14 cellular contexts compared by ENCODE assay signal in genomic region chr5:11013793-11014192, GRCh38.
DNase-seq lines count a peak whose midpoint lies in the region; ATAC-seq and TF ChIP-seq lines count a peak whose summit lies in the region.
"Had no signal": no experiment of that assay in that cellular context is flagged by ENCODE, and none has a peak within 500 bp of the region (broad histone marks: within the 10 kb centered on the region; RNA-seq: fewer than 3 reads in every experiment).

No MANE protein-coding gene starts in this region.

- no peak overlapping the region for H2BK120ac ChIP-seq in neuronal stem cell (ENCODE audit: low read depth, low read length)

- no peak overlapping the region for H3K18ac ChIP-seq in neuronal stem cell (ENCODE audit: low read length)

- H3K14ac ChIP-seq in neuronal stem cell (ENCODE audit: low read length): peak overlapping the region; percentile 91

- H3K4me1 ChIP-seq in heart right ventricle (peaks cover 0 to 37% (median 6%) of the 10 kb centered on the region in 9 donors), neuronal stem cell (ENCODE audit: control insufficient read depth in 2 of 2, insufficient read depth in 1 of 2, low read depth in 1 of 2, low read length in 2 of 2) (no peaks in the 10 kb centered on the region)

- CTCF ChIA-PET in WTC11 (lab: Charles Lee): no interaction called here

- WGBS in heart right ventricle, 2 donors: 37 to 62% methylated on average over 4 of the region's 4 CpGs
- WGBS in neuronal stem cell (ENCODE audit: extremely low coverage in 2 of 2, insufficient read length in 2 of 2, insufficient replicate concordance in 1 of 2), 2 donors: no CpG with 5 or more reads among the region's 4 CpGs

- no peak overlapping the region for H3K23ac ChIP-seq in neuronal stem cell (ENCODE audit: low read depth, low read length, poor library complexity)

- no peaks in the 10 kb centered on the region for H3K79me1 ChIP-seq in neuronal stem cell (ENCODE audit: low read depth, low read length)

- H3K27ac ChIP-seq in heart right ventricle (peak overlapping the region in 7 of 10 donors; percentile 11 to 72 (median 47)), neuronal stem cell (replicated peaks; ENCODE audit: low read length) (no peak overlapping the region)
- H3K27ac ChIP-seq: 22Rv1 had no signal

- no peak overlapping the region for H3K4me3 ChIP-seq in heart right ventricle
- no peak overlapping the region for H3K4me3 ChIP-seq in neuronal stem cell (ENCODE audit: low read length in 2 of 2)
- H3K4me3 ChIP-seq: HAP-1 had no signal

- no peak overlapping the region for H3K9ac ChIP-seq in neuronal stem cell (ENCODE audit: low read depth, low read length, poor library complexity)

- no peak overlapping the region for H2BK15ac ChIP-seq in neuronal stem cell (ENCODE audit: low read length)

- ATAC-seq in Right ventricle myocardium inferior (peak; percentile 40), heart right ventricle (peak in 7 of 8 donors; percentile 43 to 78 (median 61)), WTC11 (no peak), HG02885 (IDR thresholded peaks at IDR 0.05; ENCODE audit: poor library complexity, unreplicated experiment) (no peak), GM18873 (IDR thresholded peaks at IDR 0.05; ENCODE audit: low FRiP score, unreplicated experiment) (no peak), HG03565 (IDR thresholded peaks at IDR 0.05; ENCODE audit: unreplicated experiment) (no peak)

- intact Hi-C loops in Right ventricle myocardium inferior (cut with DNase I) (no loop called here), cardiac septum (cut with DNase I) (no loop called here), heart right ventricle (cut with DNase I) (no loop called here)

- H4K8ac ChIP-seq in neuronal stem cell (ENCODE audit: low read depth, low read length): no peak overlapping the region

- H3K4me2 ChIP-seq in neuronal stem cell (ENCODE audit: insufficient read depth, low read length, poor library complexity, severe bottlenecking): no peak overlapping the region

- DNase-seq in Right ventricle myocardium inferior (ENCODE audit: missing footprints): no peak
- DNase-seq in cardiac septum (ENCODE audit: low spot score): no peak
- peak; percentile 23 to 50 for DNase-seq in heart right ventricle
- no peak for DNase-seq in neuronal stem cell (ENCODE audit: low spot score)
- no peak for DNase-seq in WTC11 (ENCODE audit: low spot score)
- DNase-seq: CD8-positive, alpha-beta memory T cell; DMS53; GF-D8 had no signal

- no peak overlapping the region for H2BK5ac ChIP-seq in neuronal stem cell (ENCODE audit: low read length)

- no peak overlapping the region for H3K4ac ChIP-seq in neuronal stem cell (ENCODE audit: low read length)

- H2AFZ ChIP-seq in neuronal stem cell (ENCODE audit: low read length): no peak overlapping the region

- POLR2A ChIA-PET in WTC11 (lab: Charles Lee): no interaction called here

- no peak overlapping the region for H2BK12ac ChIP-seq in neuronal stem cell (ENCODE audit: low read length)

- peaks cover 5% of the 10 kb centered on the region; the same call in 1 of the 2 replicates for H3K9me3 Mint-ChIP-seq in WTC11

- H2AK5ac ChIP-seq in neuronal stem cell (ENCODE audit: low read depth, low read length): no peak overlapping the region

- H3K27ac Mint-ChIP-seq in WTC11: no peak overlapping the region
- H3K27ac Mint-ChIP-seq: CD14-positive monocyte; CD8-positive, alpha-beta memory T cell had no signal

- no peak for TF ChIP-seq CTCF in heart right ventricle (IDR thresholded peaks at IDR 0.05)
- TF ChIP-seq CTCF in WTC11 (IDR thresholded peaks at IDR 0.05): no peak

- H3K9me3 ChIP-seq in heart right ventricle (no peaks in the 10 kb centered on the region), neuronal stem cell (replicated peaks in 1 of 2; ENCODE audit: control insufficient read depth in 2 of 2, insufficient read depth in 1 of 2, low read depth in 1 of 2, low read length in 2 of 2) (no peaks in the 10 kb centered on the region)
- H3K9me3 ChIP-seq: HAP-1 had no signal

- no peaks in the 10 kb centered on the region for H3K27me3 ChIP-seq in heart right ventricle
- no peaks in the 10 kb centered on the region for H3K27me3 ChIP-seq in neuronal stem cell (ENCODE audit: control insufficient read depth in 3 of 3, insufficient read depth in 3 of 3, low read depth in 1 of 3, low read length in 3 of 3)

- H3K36me3 ChIP-seq in heart right ventricle: no peaks in the 10 kb centered on the region
- peaks cover 0 to 27% of the 10 kb centered on the region in 2 donors for H3K36me3 ChIP-seq in neuronal stem cell (replicated peaks in 1 of 2; ENCODE audit: control insufficient read depth in 2 of 2, insufficient read depth in 2 of 2, low read length in 2 of 2)
- H3K36me3 ChIP-seq: HAP-1 had no signal

- no peaks in the 10 kb centered on the region for H3K36me3 Mint-ChIP-seq in WTC11
- H3K36me3 Mint-ChIP-seq: CD14-positive monocyte; CD8-positive, alpha-beta memory T cell had no signal

- H4K91ac ChIP-seq in neuronal stem cell (ENCODE audit: low read depth, low read length, poor library complexity): no peak overlapping the region

- H3K4me1 Mint-ChIP-seq in WTC11: 0 out of 2 replicates have a peak, but pooled peaks cover 3% of the 10 kb centered on the region
- H3K4me1 Mint-ChIP-seq: CD14-positive monocyte; CD8-positive, alpha-beta memory T cell had no signal

- 0 out of 2 replicates have a peak, but pooled peaks cover 3% of the 10 kb centered on the region for H3K27me3 Mint-ChIP-seq in WTC11 (ENCODE audit: low read depth)

- H3K4me3 Mint-ChIP-seq in WTC11: no peak overlapping the region
- H3K4me3 Mint-ChIP-seq: CD14-positive monocyte; CD8-positive, alpha-beta memory T cell had no signal

TF ChIP-seq in WTC11, 78 proteins besides CTCF, POLR2A, EP300 and RAD21 (continues in another document):
- TF ChIP-seq MYBL2 (CRISPR knock-in tag; IDR thresholded peaks at IDR 0.05): no peak
- no peak for TF ChIP-seq ZNF232 (CRISPR knock-in tag; IDR thresholded peaks at IDR 0.05)
- no peak for TF ChIP-seq ZNF219 (CRISPR knock-in tag; IDR thresholded peaks at IDR 0.05; ENCODE audit: borderline replicate concordance)
- no peak for TF ChIP-seq OVOL2 (CRISPR knock-in tag; IDR thresholded peaks at IDR 0.05; ENCODE audit: borderline replicate concordance)
- TF ChIP-seq KAT7 (CRISPR knock-in tag; IDR thresholded peaks at IDR 0.05; ENCODE audit: borderline replicate concordance): no peak
- no peak for TF ChIP-seq SMAD3 (CRISPR knock-in tag; IDR thresholded peaks at IDR 0.05; ENCODE audit: borderline replicate concordance)
- no peak for TF ChIP-seq GTF2I (CRISPR knock-in tag; conservative IDR thresholded peaks at IDR 0.05)
- no peak for TF ChIP-seq NFATC4 (CRISPR knock-in tag; IDR thresholded peaks at IDR 0.05)
- no peak for TF ChIP-seq E2F1 (CRISPR knock-in tag; IDR thresholded peaks at IDR 0.05)
- no peak for TF ChIP-seq ZNF425 (CRISPR knock-in tag; conservative IDR thresholded peaks at IDR 0.05)

Comparison
In these comparisons a context has a peak if more than half of its experiments do, and no peak if none do; other contexts are left out.
1. DNase-seq: peak in heart right ventricle (2 of 2); none in Right ventricle myocardium inferior (single experiment), cardiac septum (single experiment), neuronal stem cell (single experiment) and WTC11 (single experiment).
2. ATAC-seq: peak in Right ventricle myocardium inferior (single experiment) and heart right ventricle (7 of 8); none in WTC11 (single experiment), HG02885 (single experiment), GM18873 (single experiment) and HG03565 (single experiment).